Comparison of ENCODE assay signal across 10 cellular contexts in genomic region chr1:209107535-209107934, GRCh38.
DNase-seq lines count a peak whose midpoint lies in the region; ATAC-seq and TF ChIP-seq lines count a peak whose summit lies in the region.
"Had no signal": no experiment of that assay in that cellular context is flagged by ENCODE, and none has a peak within 500 bp of the region (broad histone marks: within the 10 kb centered on the region; RNA-seq: fewer than 3 reads in every experiment).

No MANE protein-coding gene starts in this region.

- ATAC-seq in GM19452 (IDR thresholded peaks at IDR 0.05; ENCODE audit: unreplicated experiment) = peak; percentile 67
- peak; percentile 63 for ATAC-seq in HG02678 (IDR thresholded peaks at IDR 0.05; ENCODE audit: unreplicated experiment)
- ATAC-seq in HG03354 (IDR thresholded peaks at IDR 0.05; ENCODE audit: poor library complexity, severe bottlenecking, unreplicated experiment) = peak; percentile 66

- H3K4me1 ChIP-seq in BE2C = peaks cover 30% of the 10 kb centered on the region

- no peaks in the 10 kb centered on the region for H3K27me3 ChIP-seq in BE2C

- in situ Hi-C loops in GM13976 (cut with MboI; ENCODE audit: low sequenced_read_pairs, unreplicated experiment) = no loop called here

- no peaks in the 10 kb centered on the region for H3K36me3 ChIP-seq in BE2C

- TF ChIP-seq CTCF in GM12865 (IDR thresholded peaks at IDR 0.05; ENCODE audit: insufficient read depth, low read depth, low read length, missing control alignments) (no peak), GM13976 (IDR thresholded peaks at IDR 0.05; ENCODE audit: borderline replicate concordance, control extremely low read depth, extremely low read depth, insufficient read depth, missing control alignments) (no peak), BE2C (IDR thresholded peaks at IDR 0.05; ENCODE audit: low read depth, low read length) (no peak)

- H3K4me3 ChIP-seq in GM12865 (ENCODE audit: low read depth, low read length) (no peak overlapping the region), BE2C (ENCODE audit: low read depth, low read length) (no peak overlapping the region)
- H3K4me3 ChIP-seq: lung had no signal

- DNase-seq in GM12865 (ENCODE audit: low read depth) (peak; percentile 93), DMS153 treated with DMSO at 0.1 percent for 48 hours (lab: John Stamatoyannopoulos, UW; ENCODE audit: unreplicated experiment) (no peak), GM13976 (ENCODE audit: low spot score) (no peak), iPS-NIHi11 (ENCODE audit: low spot score) (no peak), BE2C (no peak)
- DNase-seq: activated CD4-positive, alpha-beta T cell treated with anti-CD3 and anti-CD28 coated beads, Interleukin-2, amount 50 U/mL, for 48 hours had no signal

- H3K9me3 ChIP-seq in BE2C = no peaks in the 10 kb centered on the region; the same call in 1 of the 2 replicates
